ENCODE assay signal across 22 cellular contexts in genomic region chr3:174216019-174216418, GRCh38.
"Had no signal": no experiment of that assay in that cellular context is flagged by ENCODE, and none has a peak within 500 bp of the region (broad histone marks: within the 10 kb centered on the region; RNA-seq: fewer than 3 reads in every experiment).

No MANE protein-coding gene starts in this region.

- H3K27ac ChIP-seq: heart left ventricle, neutrophil, spleen, tibial artery, upper lobe of left lung, uterus had no signal

- FAIRE-seq: endothelial cell of umbilical vein, frontal cortex, islet of Langerhans had no signal

- H3K36me3 ChIP-seq: heart left ventricle, neutrophil, spleen, tibial artery, upper lobe of left lung, uterus had no signal

- DNase-seq: dermis blood vessel endothelial cell; erythroblast; heart left ventricle; hippocampal formation; kidney glomerular epithelial cell; mammary epithelial cell; naive thymus-derived CD4-positive, alpha-beta T cell; nephron progenitor cell; posterior cingulate gyrus; spleen; stimulated activated CD4-positive, alpha-beta T cell treated with anti-CD3 and anti-CD28 coated beads, Interleukin-15, amount 100 ng/mL, for 24 hours; stimulated activated CD4-positive, alpha-beta T cell treated with anti-CD3 and anti-CD28 coated beads, Interleukin-1b, Interleukin-23, amount 100 ng/mL, for 48 hours; stimulated activated CD4-positive, alpha-beta T cell treated with anti-CD3 and anti-CD28 coated beads, Interleukin-4, amount 100 ng/mL, for 24 hours; tibial artery; upper lobe of left lung; uterus had no signal

- H3K27me3 ChIP-seq: heart left ventricle, neutrophil, spleen, tibial artery, upper lobe of left lung, uterus had no signal

- ATAC-seq: heart left ventricle; naive thymus-derived CD4-positive, alpha-beta T cell; sciatic nerve; stimulated activated memory B cell treated with anti-CD40 and anti-IgM and Interleukin-4, amounts not matched to agents 10 μg/mL and 1 μg/mL and 100 μg/mL, for 72 hours had no signal

- H3K9me3 ChIP-seq: heart left ventricle, neutrophil, tibial artery, upper lobe of left lung, uterus had no signal

- H3K4me3 ChIP-seq: heart left ventricle, spleen, tibial artery, upper lobe of left lung, uterus had no signal

- H3K4me1 ChIP-seq: heart left ventricle, spleen, upper lobe of left lung, uterus had no signal
